18 cellular contexts compared by ENCODE assay signal in genomic region chr10:92957223-92958010, GRCh38.
"Had no signal": no experiment of that assay in that cellular context is flagged by ENCODE, and none has a peak within 500 bp of the region (broad histone marks: within the 10 kb centered on the region; RNA-seq: fewer than 3 reads in every experiment).

No MANE protein-coding gene starts in this region.

- H3K4me3 ChIP-seq: heart left ventricle, smooth muscle cell, stomach had no signal

- DNase-seq: activated CD4-positive, alpha-beta T cell treated with anti-CD3 and anti-CD28 coated beads for 1 hour; activated CD4-positive, alpha-beta T cell treated with anti-CD3 and anti-CD28 coated beads, Interleukin-2, amount 50 U/mL, for 48 hours; activated CD8-positive, alpha-beta memory T cell treated with anti-CD3 and anti-CD28 coated beads, Interleukin-2, amount 10 ng/mL, durations not matched to agents 7 days and 5 days; activated effector memory CD4-positive, alpha-beta T cell treated with Interleukin-2 at 50 U/mL for 16 hours; activated T-cell treated with anti-CD3 and anti-CD28 coated beads, Interleukin-2, amount 50 U/mL, for 1 hour; brain microvascular endothelial cell; cortex of kidney; effector CD4-positive, alpha-beta T cell; heart left ventricle; left colon; mesenchymal stem cell; posterior cingulate gyrus; stomach had no signal

- H3K36me3 Mint-ChIP-seq: activated naive CD4-positive, alpha-beta T cell treated with anti-CD3 and anti-CD28 coated beads, Interleukin-2, amount 50 U/mL, for 72 hours; natural killer cell treated with Interleukin-12 subunit alpha and Interleukin-12 subunit beta and Interleukin-15 and Interleukin-18, amount 100 ng/mL, for 72 hours had no signal

- H3K27me3 Mint-ChIP-seq: activated CD8-positive, alpha-beta memory T cell treated with anti-CD3 and anti-CD28 coated beads, Interleukin-2, amount 10 ng/mL, durations not matched to agents 7 days and 5 days; central memory CD8-positive, alpha-beta T cell; natural killer cell treated with Interleukin-12 subunit alpha and Interleukin-12 subunit beta and Interleukin-15 and Interleukin-18, amount 100 ng/mL, for 72 hours had no signal

- H3K27ac Mint-ChIP-seq: activated CD8-positive, alpha-beta memory T cell treated with anti-CD3 and anti-CD28 coated beads, Interleukin-2, amount 10 ng/mL, durations not matched to agents 7 days and 5 days; activated naive CD4-positive, alpha-beta T cell treated with anti-CD3 and anti-CD28 coated beads, Interleukin-2, amount 50 U/mL, for 72 hours; natural killer cell treated with Interleukin-12 subunit alpha and Interleukin-12 subunit beta and Interleukin-15 and Interleukin-18, amount 100 ng/mL, for 72 hours had no signal

- ATAC-seq: activated CD8-positive, alpha-beta memory T cell treated with anti-CD3 and anti-CD28 coated beads, Interleukin-2, amount 10 ng/mL, durations not matched to agents 7 days and 5 days; activated naive CD4-positive, alpha-beta T cell treated with anti-CD3 and anti-CD28 coated beads, Interleukin-2, amount 50 U/mL, for 72 hours; heart left ventricle; left colon; natural killer cell treated with Interleukin-12 subunit alpha and Interleukin-12 subunit beta and Interleukin-15 and Interleukin-18, amount 100 ng/mL, for 72 hours had no signal

- H3K27ac ChIP-seq: brain microvascular endothelial cell, heart left ventricle, stomach, VCaP had no signal

- H3K4me1 ChIP-seq: stomach had no signal

- H3K27me3 ChIP-seq: brain microvascular endothelial cell, heart left ventricle, stomach had no signal

- H3K9me3 Mint-ChIP-seq: activated naive CD4-positive, alpha-beta T cell treated with anti-CD3 and anti-CD28 coated beads, Interleukin-2, amount 50 U/mL, for 72 hours; central memory CD8-positive, alpha-beta T cell; natural killer cell treated with Interleukin-12 subunit alpha and Interleukin-12 subunit beta and Interleukin-15 and Interleukin-18, amount 100 ng/mL, for 72 hours had no signal

- H3K36me3 ChIP-seq: brain microvascular endothelial cell had no signal

- H3K4me1 Mint-ChIP-seq: activated CD8-positive, alpha-beta memory T cell treated with anti-CD3 and anti-CD28 coated beads, Interleukin-2, amount 10 ng/mL, durations not matched to agents 7 days and 5 days; central memory CD8-positive, alpha-beta T cell had no signal

- H3K9me3 ChIP-seq: heart left ventricle, stomach had no signal

- H3K4me3 Mint-ChIP-seq: activated CD8-positive, alpha-beta memory T cell treated with anti-CD3 and anti-CD28 coated beads, Interleukin-2, amount 10 ng/mL, durations not matched to agents 7 days and 5 days; central memory CD8-positive, alpha-beta T cell; natural killer cell treated with Interleukin-12 subunit alpha and Interleukin-12 subunit beta and Interleukin-15 and Interleukin-18, amount 100 ng/mL, for 72 hours had no signal
